In genomic region chr11:4161305-4161704, GRCh38 we compare ENCODE assay signal across 26 cellular contexts.
"Had no signal": no experiment of that assay in that cellular context is flagged by ENCODE, and none has a peak within 500 bp of the region (broad histone marks: within the 10 kb centered on the region; RNA-seq: fewer than 3 reads in every experiment).

No MANE protein-coding gene starts in this region.

- H3K27ac Mint-ChIP-seq: dendritic cell treated with granulocyte-macrophage colony-stimulating factor and Interleukin-4, amounts not matched to agents 40 ng/mL and 50 ng/mL, for 4 days; natural killer cell had no signal

- DNase-seq: colonic mucosa; cortex of kidney; effector CD8-positive, alpha-beta T cell; erythroblast; esophagus squamous epithelium; foreskin fibroblast; foreskin melanocyte; gastrocnemius medialis; glutamatergic neuron; head of caudate nucleus; heart right ventricle; hippocampal formation; left cardiac atrium; left lung; left ventricle myocardium superior; lower lobe of right lung; mesenchymal stem cell; midbrain; naive thymus-derived CD4-positive, alpha-beta T cell; natural killer cell had no signal

- H3K9me3 Mint-ChIP-seq: dendritic cell treated with granulocyte-macrophage colony-stimulating factor and Interleukin-4, amounts not matched to agents 40 ng/mL and 50 ng/mL, for 4 days; natural killer cell had no signal

- H3K4me3 Mint-ChIP-seq: dendritic cell treated with granulocyte-macrophage colony-stimulating factor and Interleukin-4, amounts not matched to agents 40 ng/mL and 50 ng/mL, for 4 days; naive thymus-derived CD4-positive, alpha-beta T cell; natural killer cell had no signal

- H3K36me3 ChIP-seq: colonic mucosa, esophagus squamous epithelium, gastrocnemius medialis, heart right ventricle, left lung, lower lobe of right lung had no signal

- H3K9me3 ChIP-seq: colonic mucosa, esophagus squamous epithelium, gastrocnemius medialis, heart right ventricle, left lung, lower lobe of right lung had no signal

- H3K4me1 ChIP-seq: colonic mucosa, esophagus squamous epithelium, gastrocnemius medialis, heart right ventricle, left lung, lower lobe of right lung had no signal

- H3K27ac ChIP-seq: colonic mucosa, epithelial cell of prostate, esophagus squamous epithelium, gastrocnemius medialis, heart right ventricle, left lung, lower lobe of right lung had no signal

- H3K4me3 ChIP-seq: colonic mucosa, esophagus squamous epithelium, gastrocnemius medialis, heart right ventricle, left lung, lower lobe of right lung had no signal

- H3K4me1 Mint-ChIP-seq: naive thymus-derived CD4-positive, alpha-beta T cell; natural killer cell had no signal

- H3K36me3 Mint-ChIP-seq: natural killer cell had no signal

- ATAC-seq: esophagus mucosa; gastrocnemius medialis; heart right ventricle; left cardiac atrium; left lung; left ventricle myocardium superior; lower lobe of right lung; naive thymus-derived CD4-positive, alpha-beta T cell; natural killer cell had no signal

- FAIRE-seq: endometrium, islet of Langerhans, keratinocyte had no signal

- H3K27me3 ChIP-seq: colonic mucosa, esophagus squamous epithelium, gastrocnemius medialis, heart right ventricle, left lung had no signal
